Comparison of ENCODE assay signal across 11 cellular contexts in genomic region chr11:350055-350722, GRCh38. TPM values are rescaled to one million over a fixed set of nuclear protein-coding genes. Genes with fewer than 3 reads are reported as not detected.
DNase-seq lines count a peak whose midpoint lies in the region; ATAC-seq, FAIRE-seq and TF ChIP-seq lines count a peak whose summit lies in the region.
"Not testable (repeated sequence)": the region's sequence is repeated elsewhere in the genome, so short reads cannot be mapped to it uniquely, and the experiment has no call there.
"Had no signal": no experiment of that assay in that cellular context is flagged by ENCODE, and none has a peak within 500 bp of the region (broad histone marks: within the 10 kb centered on the region; RNA-seq: fewer than 3 reads in every experiment).

No MANE protein-coding gene starts in this region.

- TF ChIP-seq POLR2A in spleen (IDR thresholded peaks at IDR 0.05): not testable (repeated sequence)

- peak overlapping the region; percentile 53 to 70 for H3K27ac Mint-ChIP-seq in T-cell
- peak overlapping the region; percentile 42 for H3K27ac Mint-ChIP-seq in astrocyte (ENCODE audit: unreplicated experiment)
- peak overlapping the region; percentile 92 to 95 for H3K27ac Mint-ChIP-seq in natural killer cell

- H3K79me2 ChIP-seq in GM23248 (ENCODE audit: insufficient read depth); astrocyte (ENCODE audit: insufficient read depth, low read length); hepatocyte: not testable (repeated sequence)

- DNase-seq in GM23248; T-cell; astrocyte (ENCODE audit: low read depth); hepatocyte (ENCODE audit: low spot score); natural killer cell: not testable (repeated sequence)
- DNase-seq in spleen: peak; percentile 12

- in situ Hi-C loops in GM23248 (cut with MboI): not testable (repeated sequence)

- H3K27ac ChIP-seq in BLaER1 treated with 17β-estradiol and CSF1 and Interleukin-3, amounts not matched to agents 10 nM and 100 nM: peak overlapping the region; percentile 39 to 75 (median 65); a peak in 20 of 22 replicates
- not testable (repeated sequence) for H3K27ac ChIP-seq in GM23248; astrocyte (ENCODE audit: low read depth, low read length)
- H3K27ac ChIP-seq in KOPT-K1 (ENCODE audit: low read depth, low read length, poor library complexity, severe bottlenecking): peak overlapping the region; percentile 80
- peak overlapping the region; percentile 86 for H3K27ac ChIP-seq in hepatocyte
- peak overlapping the region in 7 of 8 donors; percentile 38 to 76 (median 68) for H3K27ac ChIP-seq in spleen

- not testable (repeated sequence) for H3K36me3 Mint-ChIP-seq in T-cell; astrocyte (ENCODE audit: low read depth, unreplicated experiment); natural killer cell

- not testable (repeated sequence) for H3K9me2 ChIP-seq in GM23248 (ENCODE audit: insufficient read depth); hepatocyte (replicated peaks; ENCODE audit: insufficient read depth)

- not testable (repeated sequence) for H3K27me3 ChIP-seq in BLaER1 treated with 17β-estradiol and CSF1 and Interleukin-3, amounts not matched to agents 10 nM and 100 nM; GM23248 (replicated peaks; ENCODE audit: insufficient read depth); astrocyte (ENCODE audit: insufficient read depth, low read length); hepatocyte; spleen (replicated peaks in 1 of 7)

- H3K36me3 ChIP-seq in BLaER1 treated with 17β-estradiol and CSF1 and Interleukin-3, amounts not matched to agents 10 nM and 100 nM; GM23248 (ENCODE audit: low read depth); KOPT-K1 (ENCODE audit: insufficient read depth, low read length); astrocyte (ENCODE audit: insufficient read depth, low read length); hepatocyte (replicated peaks; ENCODE audit: insufficient read depth, low read depth); spleen: not testable (repeated sequence)

- not testable (repeated sequence) for H4K20me1 ChIP-seq in BLaER1 treated with 17β-estradiol and CSF1 and Interleukin-3, amounts not matched to agents 10 nM and 100 nM; GM23248 (ENCODE audit: insufficient read depth); astrocyte (ENCODE audit: insufficient read depth, low read length); hepatocyte (ENCODE audit: insufficient read depth, poor library complexity, severe bottlenecking)

- not testable (repeated sequence) for H3K27me3 Mint-ChIP-seq in T-cell; astrocyte (ENCODE audit: low read depth, unreplicated experiment); natural killer cell (ENCODE audit: low read depth in 2 of 2)

- FAIRE-seq in astrocyte (lab: Jason Lieb, UNC): not testable (repeated sequence)

- peaks cover 19% of the 10 kb centered on the region for H3F3A ChIP-seq in GM23248 (ENCODE audit: insufficient read depth)

- CTCF ChIA-PET in T-cell (lab: Charles Lee): not testable (repeated sequence)

- peak overlapping the region; percentile 53 to 90 (median 76) for H3K4me2 ChIP-seq in BLaER1 treated with 17β-estradiol and CSF1 and Interleukin-3, amounts not matched to agents 10 nM and 100 nM
- H3K4me2 ChIP-seq in GM23248 (ENCODE audit: unreplicated experiment); astrocyte (ENCODE audit: low read length): not testable (repeated sequence)
- peak overlapping the region; percentile 9 for H3K4me2 ChIP-seq in hepatocyte

- H3K4me1 Mint-ChIP-seq in T-cell (peaks cover 43 to 46% (median 45%) of the 10 kb centered on the region in 3 donors), natural killer cell (peaks cover 43 to 61% of the 10 kb centered on the region in 2 donors)
- not testable (repeated sequence) for H3K4me1 Mint-ChIP-seq in astrocyte (ENCODE audit: low read depth, unreplicated experiment)

- peak overlapping the region; percentile 80 for H2AFZ ChIP-seq in GM23248
- H2AFZ ChIP-seq in astrocyte (ENCODE audit: low read depth, low read length): peak overlapping the region; percentile 11
- H2AFZ ChIP-seq in hepatocyte: peak overlapping the region; percentile 7

- not testable (repeated sequence) for H3K9me3 Mint-ChIP-seq in T-cell; astrocyte (ENCODE audit: unreplicated experiment); natural killer cell

- not testable (repeated sequence) for ATAC-seq in T-cell (replicated peaks in 1 of 4)
- ATAC-seq in natural killer cell: peak in 2 of 3 donors; percentile 7 to 9

- 42 to 46% methylated on average over 16 of the region's 16 CpGs for WGBS in GM23248 (ENCODE audit: low coverage in 1 of 2, low lambda C conversion rate in 2 of 2, missing lambda C conversion rate in 2 of 2), 2 experiments
- 58% methylated on average over 16 of the region's 16 CpGs for WGBS in hepatocyte (ENCODE audit: low lambda C conversion rate, missing lambda C conversion rate)
- WGBS in spleen, 5 donors: 63 to 80% (median 72%) methylated on average over 12 to 16 of the region's 16 CpGs

- TF ChIP-seq CTCF in astrocyte (IDR thresholded peaks at IDR 0.05; ENCODE audit: insufficient read depth, low read depth, low read length); hepatocyte (IDR thresholded peaks at IDR 0.05; ENCODE audit: poor library complexity); natural killer cell (IDR thresholded peaks at IDR 0.05); spleen (IDR thresholded peaks at IDR 0.05 in 8 of 11, conservative IDR thresholded peaks at IDR 0.05 in 3 of 11): not testable (repeated sequence)

- intact Hi-C loops in natural killer cell (cut with micrococcal nuclease): loop anchor here (2.0 kb wide), 1 partner anchor 33 kb away; no protein-coding TSS in a partner anchor
- intact Hi-C loops in spleen (cut with DNase I; ENCODE audit: low total_unique reads): not testable (repeated sequence)

- peak overlapping the region; percentile 20 to 62 (median 50); a peak in 18 of 22 replicates for H3K9ac ChIP-seq in BLaER1 treated with 17β-estradiol and CSF1 and Interleukin-3, amounts not matched to agents 10 nM and 100 nM
- peak overlapping the region; percentile 48 for H3K9ac ChIP-seq in GM23248
- H3K9ac ChIP-seq in astrocyte (ENCODE audit: low read length): not testable (repeated sequence)

- H3K9me3 ChIP-seq in BLaER1 treated with 17β-estradiol and CSF1 and Interleukin-3, amounts not matched to agents 10 nM and 100 nM (replicated peaks in 1 of 11); GM23248 (ENCODE audit: low read depth); KOPT-K1 (ENCODE audit: insufficient read depth, low read length, poor library complexity, severe bottlenecking); astrocyte (ENCODE audit: insufficient read depth, low read depth, low read length); hepatocyte (ENCODE audit: low read depth); spleen: not testable (repeated sequence)

- H3K4me1 ChIP-seq in BLaER1 treated with 17β-estradiol and CSF1 and Interleukin-3, amounts not matched to agents 10 nM and 100 nM: peaks cover 69 to 83% (median 74%) of the 10 kb centered on the region in 10 experiments
- peaks cover 33% of the 10 kb centered on the region for H3K4me1 ChIP-seq in GM23248 (ENCODE audit: insufficient read depth)
- not testable (repeated sequence) for H3K4me1 ChIP-seq in astrocyte (ENCODE audit: insufficient read depth, low read length)
- H3K4me1 ChIP-seq in hepatocyte (ENCODE audit: insufficient read depth): peaks cover 36% of the 10 kb centered on the region
- peaks cover 7 to 61% (median 41%) of the 10 kb centered on the region in 6 donors for H3K4me1 ChIP-seq in spleen

- H3K4me3 Mint-ChIP-seq in T-cell: peak overlapping the region in 1 of 3 donors; percentile 1
- not testable (repeated sequence) for H3K4me3 Mint-ChIP-seq in astrocyte (ENCODE audit: unreplicated experiment)
- peak overlapping the region; percentile 78 for H3K4me3 Mint-ChIP-seq in natural killer cell

- not testable (repeated sequence) for H3K4me3 ChIP-seq in BLaER1 treated with 17β-estradiol and CSF1 and Interleukin-3, amounts not matched to agents 10 nM and 100 nM; GM23248; astrocyte (ENCODE audit: insufficient read depth, low read depth, low read length); hepatocyte
- H3K4me3 ChIP-seq in spleen: peak overlapping the region in 1 of 8 donors; percentile 2

- POLR2A ChIA-PET in T-cell (lab: Charles Lee): not testable (repeated sequence)

RNA-seq across cellular contexts. Expression of gene B4GALNT4, which starts 19.1 kb away (rescaled TPM):
- 16.5 and 24.7 TPM in 2 replicates for total RNA-seq in GM23248 (2014; rRNA removed; shearing (Covaris generic))
- polyA plus RNA-seq in GM23248 (2016; fragmentation: Nextera tagmentation; extraction: Ambion mirVana) (1.9 and 2.3 TPM in 2 replicates), hepatocyte (30.0 and 44.6 TPM in 2 replicates), spleen (1 to 10 TPM; 1.6 to 5.2 (median 3.5) TPM)
- total RNA-seq in T-cell (1 to 10 TPM; 1.7 to 5.6 (median 2.8) TPM), astrocyte (64.6 and 68.5 TPM in 2 replicates), hepatocyte (27.8 and 38.8 TPM in 2 replicates), natural killer cell (1 to 10 TPM in 2 of 3 donors, under 1 TPM in 1; 0.66 to 1.5 (median 1.5) TPM), spleen (1 to 10 TPM in 1 of 7 donors, under 1 TPM in 4, not detected in 2; 0.17 to 1.1 (median 0.67) TPM)
- total RNA-seq: mesenteric fat pad, RPMI7951 had no signal

RNA-seq across cellular contexts. Expression of gene IFITM3, which starts 29.5 kb away (rescaled TPM):
- 62.5 and 158 TPM in 2 replicates for total RNA-seq in GM23248 (2014; rRNA removed; shearing (Covaris generic))
- polyA plus RNA-seq in GM23248 (2016; fragmentation: Nextera tagmentation; extraction: Ambion mirVana) (1,892 and 1,917 TPM in 2 replicates), hepatocyte (2,035 and 2,121 TPM in 2 replicates), spleen (100 to 1,000 TPM; 391 to 618 (median 599) TPM)
- total RNA-seq in T-cell (10 to 100 TPM in 4 of 5 donors, 1 to 10 TPM in 1; 2.1 to 35.5 (median 17.6) TPM), astrocyte (642 and 757 TPM in 2 replicates), hepatocyte (166 and 182 TPM in 2 replicates), natural killer cell (100 to 1,000 TPM in 1 of 3 donors, 10 to 100 TPM in 2; 64.0 to 165 (median 93.6) TPM), spleen (100 to 1,000 TPM; 314 to 942 (median 472) TPM)

RNA-seq across cellular contexts. Expression of gene IFITM1, which starts 36.3 kb away (rescaled TPM):
- total RNA-seq in GM23248 (2014; rRNA removed; shearing (Covaris generic)): 72.7 and 77.3 TPM in 2 replicates
- polyA plus RNA-seq in GM23248 (2016; fragmentation: Nextera tagmentation; extraction: Ambion mirVana) (180 and 187 TPM in 2 replicates), hepatocyte (159 and 201 TPM in 2 replicates), spleen (100 to 1,000 TPM; 314 to 496 (median 327) TPM)
- total RNA-seq in T-cell (100 to 1,000 TPM; 201 to 427 (median 243) TPM), astrocyte (526 and 631 TPM in 2 replicates), hepatocyte (98.0 and 98.9 TPM in 2 replicates), natural killer cell (100 to 1,000 TPM; 540 to 809 (median 710) TPM), spleen (100 to 1,000 TPM; 333 to 670 (median 510) TPM)

RNA-seq across cellular contexts. Expression of gene IFITM2, which starts 42.6 kb away (rescaled TPM):
- 75.2 and 104 TPM in 2 replicates for total RNA-seq in GM23248 (2014; rRNA removed; shearing (Covaris generic))
- polyA plus RNA-seq in GM23248 (2016; fragmentation: Nextera tagmentation; extraction: Ambion mirVana) (1,025 and 1,029 TPM in 2 replicates), hepatocyte (504 and 535 TPM in 2 replicates), spleen (1,000 to 10,000 TPM in 1 of 3 donors, 100 to 1,000 TPM in 2; 680 to 1,006 (median 885) TPM)
- total RNA-seq in T-cell (100 to 1,000 TPM; 276 to 654 (median 359) TPM), astrocyte (474 and 575 TPM in 2 replicates), hepatocyte (59.2 and 74.6 TPM in 2 replicates), natural killer cell (1,000 to 10,000 TPM; 1,080 to 1,421 (median 1,273) TPM), spleen (1,000 to 10,000 TPM in 4 of 7 donors, 100 to 1,000 TPM in 3; 507 to 1,635 (median 1,062) TPM)

RNA-seq across cellular contexts. Expression of gene PKP3, which starts 43.8 kb away (rescaled TPM):
- total RNA-seq in GM23248 (2014; rRNA removed; shearing (Covaris generic)): 1.2 and 4.9 TPM in 2 replicates
- polyA plus RNA-seq in GM23248 (2016; fragmentation: Nextera tagmentation; extraction: Ambion mirVana) (2.2 and 2.4 TPM in 2 replicates), hepatocyte (89.5 and 91.3 TPM in 2 replicates), spleen (under 1 TPM; 0.09 to 0.48 (median 0.21) TPM)
- total RNA-seq in T-cell (under 1 TPM in 4 of 5 donors, not detected in 1; 0.32 to 0.85 (median 0.47) TPM), astrocyte (1.1 and 2.1 TPM in 2 replicates), hepatocyte (55.6 and 62.1 TPM in 2 replicates), natural killer cell (under 1 TPM in 2 of 3 donors, not detected in 1; 0.29 to 0.56 TPM), spleen (1 to 10 TPM in 1 of 7 donors, under 1 TPM in 2, not detected in 4; 0.40 to 2.8 (median 0.59) TPM)
- total RNA-seq: activated CD4-positive, alpha-beta T cell treated with anti-CD3 and anti-CD28 coated beads, Interleukin-2, amount 10 ng/mL, durations not matched to agents 7 days and 5 days had no signal

Comparison
In these comparisons a context has a peak if more than half of its experiments do, and no peak if none do; other contexts are left out.
1. H2AFZ ChIP-seq: peak in every context shown above with its lines; median percentile 80 in GM23248; 11 in astrocyte; 7 in hepatocyte.
2. H3K27ac Mint-ChIP-seq: peak in every context shown above with its lines; median percentile 94 in natural killer cell; 62 in T-cell; 42 in astrocyte.